ENCODE assay signal across 24 cellular contexts in the genomic region with DNA sequence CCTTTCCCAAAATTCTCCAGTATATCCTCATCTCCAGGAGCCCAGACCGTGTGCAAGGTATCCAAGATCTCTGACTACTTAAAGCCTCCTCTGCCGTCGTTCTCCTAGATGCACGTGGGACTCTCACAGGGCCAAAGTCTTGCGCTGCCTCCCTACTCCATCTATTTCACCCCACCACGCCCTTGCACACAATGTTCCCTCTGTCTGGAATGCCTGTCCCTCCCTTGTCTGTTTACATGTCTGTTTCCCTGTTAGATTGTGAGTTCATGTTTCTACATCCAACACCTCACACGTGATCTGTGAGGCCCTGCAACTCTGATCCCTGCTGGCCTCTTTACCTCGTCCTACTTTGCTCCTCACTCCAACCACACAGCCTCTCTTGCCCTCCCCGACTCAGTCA. TPM values are rescaled to one million over a fixed set of nuclear protein-coding genes. Genes with fewer than 3 reads are reported as not detected.
DNase-seq lines count a peak whose midpoint lies in the region; ATAC-seq and TF ChIP-seq lines count a peak whose summit lies in the region.
"Had no signal": no experiment of that assay in that cellular context is flagged by ENCODE, and none has a peak within 500 bp of the region (broad histone marks: within the 10 kb centered on the region; RNA-seq: fewer than 3 reads in every experiment).

No MANE protein-coding gene starts in this region.

- H3K27ac Mint-ChIP-seq in MCF 10A (ENCODE audit: low read depth, unreplicated experiment) = peak overlapping the region; percentile 91
- H3K27ac Mint-ChIP-seq in nephron progenitor cell = peak overlapping the region; percentile 12
- peak overlapping the region; percentile 13 for H3K27ac Mint-ChIP-seq in type B pancreatic cell
- H3K27ac Mint-ChIP-seq in activated CD4-positive, alpha-beta T cell treated with anti-CD3 and anti-CD28 coated beads for 36 hours = no peak overlapping the region
- H3K27ac Mint-ChIP-seq: activated naive CD8-positive, alpha-beta T cell treated with anti-CD3 and anti-CD28 coated beads, Interleukin-2, amount 50 U/mL, for 24 hours; B cell; IgD-negative memory B cell; mesothelial cell of epicardium; stimulated activated naive CD8-positive, alpha-beta T cell treated with anti-CD3 and anti-CD28 coated beads, Interleukin-15, Interleukin-2, amounts not matched to agents 100 ng/mL and 50 ng/mL, for 24 hours; WTC11 had no signal

- H3K9me3 ChIP-seq in breast epithelium = no peaks in the 10 kb centered on the region

- peak; percentile 51 for DNase-seq in MCF 10A (ENCODE audit: unreplicated experiment)
- DNase-seq in breast epithelium (ENCODE audit: low spot score in 2 of 2) = no peak
- peak; percentile 26 for DNase-seq in fibroblast of gingiva (ENCODE audit: low read depth)
- DNase-seq in nephron progenitor cell = no peak
- no peak for DNase-seq in type B pancreatic cell (ENCODE audit: extremely low spot score, unreplicated experiment)
- DNase-seq in activated CD4-positive, alpha-beta T cell treated with anti-CD3 and anti-CD28 coated beads for 36 hours = no peak
- no peak for DNase-seq in NK-92 treated with Interleukin-12 subunit alpha and Interleukin-12 subunit beta, amount 100 ng/mL, for 24 hours (lab: John Stamatoyannopoulos, UW)
- no peak for DNase-seq in GF-D8 (lab: John Stamatoyannopoulos, UW)
- DNase-seq: activated CD4-positive, alpha-beta T cell treated with anti-CD3 and anti-CD28 coated beads, Interleukin-2, amount 50 U/mL, for 48 hours; activated CD8-positive, alpha-beta memory T cell treated with anti-CD3 and anti-CD28 coated beads, Interleukin-2, amount 50 U/mL, for 48 hours; activated effector memory CD4-positive, alpha-beta T cell treated with anti-CD3 and anti-CD28 coated beads, Interleukin-2, amount 50 U/mL, for 16 hours; activated naive CD8-positive, alpha-beta T cell treated with anti-CD3 and anti-CD28 coated beads, Interleukin-2, amount 50 U/mL, for 24 hours; NCI-H146; T1000; trophoblast cell had no signal

- no peak for TF ChIP-seq POLR2A in breast epithelium (IDR thresholded peaks at IDR 0.05)

- no peaks in the 10 kb centered on the region for H3K4me1 ChIP-seq in breast epithelium

- H3K4me1 Mint-ChIP-seq in MCF 10A (ENCODE audit: insufficient read depth, unreplicated experiment) (peaks cover 34% of the 10 kb centered on the region), nephron progenitor cell (peaks cover 69% of the 10 kb centered on the region), type B pancreatic cell (ENCODE audit: unreplicated experiment) (peaks cover 51% of the 10 kb centered on the region)
- peaks cover 9% of the 10 kb centered on the region for H3K4me1 Mint-ChIP-seq in activated CD4-positive, alpha-beta T cell treated with anti-CD3 and anti-CD28 coated beads for 36 hours

- POLR2A ChIA-PET in MCF 10A (lab: Yijun Ruan, JAX) = interaction anchor here (0.6 to 1.1 kb wide), 2 partner anchors 16 to 48 kb away, joined by 3 read pairs; no protein-coding TSS in a partner anchor
- POLR2A ChIA-PET in activated CD4-positive, alpha-beta T cell treated with anti-CD3 and anti-CD28 coated beads for 36 hours (lab: Charles Lee) = no interaction called here

- H3K27me3 ChIP-seq in breast epithelium = no peaks in the 10 kb centered on the region

- H3K27me3 Mint-ChIP-seq in MCF 10A (ENCODE audit: insufficient read depth, unreplicated experiment) (no peaks in the 10 kb centered on the region), nephron progenitor cell (ENCODE audit: low read depth, poor library complexity) (no peaks in the 10 kb centered on the region), type B pancreatic cell (peaks cover 8% of the 10 kb centered on the region)
- peaks cover 30% of the 10 kb centered on the region for H3K27me3 Mint-ChIP-seq in activated CD4-positive, alpha-beta T cell treated with anti-CD3 and anti-CD28 coated beads for 36 hours

- intact Hi-C loops in MCF 10A (cut with micrococcal nuclease) (no loop called here), breast epithelium (cut with DNase I; ENCODE audit: low total_unique reads) (no loop called here)
- intact Hi-C loops in activated CD4-positive, alpha-beta T cell treated with anti-CD3 and anti-CD28 coated beads for 36 hours (cut with DNase I, micrococcal nuclease) = loop anchor here in 1 of 2 experiments (10.0 kb wide), 1 partner anchor 222 kb away; no protein-coding TSS in a partner anchor

- no peak overlapping the region for H3K4me3 ChIP-seq in breast epithelium
- H3K4me3 ChIP-seq: coronary artery had no signal

- no peaks in the 10 kb centered on the region for H3K36me3 ChIP-seq in breast epithelium

- ATAC-seq in activated CD4-positive, alpha-beta T cell treated with anti-CD3 and anti-CD28 coated beads for 36 hours = no peak
- ATAC-seq: activated naive CD8-positive, alpha-beta T cell treated with anti-CD3 and anti-CD28 coated beads, Interleukin-2, amount 50 U/mL, for 24 hours; Right ventricle myocardium inferior; WTC11 had no signal

- CTCF ChIA-PET in MCF 10A (lab: Yijun Ruan, JAX) = interaction anchor here (0.7 kb wide), 1 partner anchor 139 kb away, joined by 4 read pairs; no protein-coding TSS in a partner anchor
- CTCF ChIA-PET in activated CD4-positive, alpha-beta T cell treated with anti-CD3 and anti-CD28 coated beads for 36 hours (lab: Charles Lee) = interaction anchor here (0.6 to 0.7 kb wide), 2 partner anchors 18 to 28 kb away, joined by 3 to 4 read pairs; no protein-coding TSS in a partner anchor

- no TSS peak for BruUV-seq in MCF 10A (replicated peaks; lab: Mats Ljungman, UMichigan)

- H3K9me3 Mint-ChIP-seq in MCF 10A (ENCODE audit: unreplicated experiment) = peaks cover 7% of the 10 kb centered on the region
- H3K9me3 Mint-ChIP-seq in nephron progenitor cell = no peaks in the 10 kb centered on the region
- no peaks in the 10 kb centered on the region for H3K9me3 Mint-ChIP-seq in type B pancreatic cell
- no peaks in the 10 kb centered on the region for H3K9me3 Mint-ChIP-seq in activated CD4-positive, alpha-beta T cell treated with anti-CD3 and anti-CD28 coated beads for 36 hours (ENCODE audit: low read depth)
- H3K9me3 Mint-ChIP-seq: activated naive CD8-positive, alpha-beta T cell treated with anti-CD3 and anti-CD28 coated beads, Interleukin-2, amount 50 U/mL, for 24 hours; IgD-negative memory B cell; mesothelial cell of epicardium; stimulated activated naive CD8-positive, alpha-beta T cell treated with anti-CD3 and anti-CD28 coated beads, Interleukin-15, Interleukin-2, amounts not matched to agents 100 ng/mL and 50 ng/mL, for 24 hours; WTC11 had no signal

- peak overlapping the region; percentile 4 for H3K4me3 Mint-ChIP-seq in MCF 10A (ENCODE audit: unreplicated experiment)
- H3K4me3 Mint-ChIP-seq in nephron progenitor cell = no peak overlapping the region
- H3K4me3 Mint-ChIP-seq in type B pancreatic cell = no peak overlapping the region
- no peak overlapping the region for H3K4me3 Mint-ChIP-seq in activated CD4-positive, alpha-beta T cell treated with anti-CD3 and anti-CD28 coated beads for 36 hours
- H3K4me3 Mint-ChIP-seq: activated naive CD8-positive, alpha-beta T cell treated with anti-CD3 and anti-CD28 coated beads, Interleukin-2, amount 50 U/mL, for 24 hours; B cell; IgD-negative memory B cell; mesothelial cell of epicardium; stimulated activated naive CD8-positive, alpha-beta T cell treated with anti-CD3 and anti-CD28 coated beads, Interleukin-15, Interleukin-2, amounts not matched to agents 100 ng/mL and 50 ng/mL, for 24 hours; WTC11 had no signal

- no peak overlapping the region for H3K27ac ChIP-seq in breast epithelium
- H3K27ac ChIP-seq: 22Rv1, coronary artery, HL-60 had no signal

- TF ChIP-seq CTCF in MCF 10A (IDR thresholded peaks at IDR 0.05; ENCODE audit: unreplicated experiment) = no peak
- TF ChIP-seq CTCF in breast epithelium (IDR thresholded peaks at IDR 0.05) = no peak
- TF ChIP-seq CTCF in nephron progenitor cell (IDR thresholded peaks at IDR 0.05) = no peak
- no peak for TF ChIP-seq CTCF in type B pancreatic cell (conservative IDR thresholded peaks at IDR 0.05)

- H3K36me3 Mint-ChIP-seq in MCF 10A (ENCODE audit: insufficient read depth, unreplicated experiment) (peaks cover 3% of the 10 kb centered on the region), nephron progenitor cell (ENCODE audit: low read depth) (no peaks in the 10 kb centered on the region), type B pancreatic cell (peaks cover 4% of the 10 kb centered on the region)
- no peaks in the 10 kb centered on the region for H3K36me3 Mint-ChIP-seq in activated CD4-positive, alpha-beta T cell treated with anti-CD3 and anti-CD28 coated beads for 36 hours (ENCODE audit: low read depth)
- H3K36me3 Mint-ChIP-seq: IgD-negative memory B cell, mesothelial cell of epicardium, WTC11 had no signal

RNA-seq across cellular contexts. Expression of a gene that starts 4.9 kb away (rescaled TPM):
- total RNA-seq in MCF 10A (2022) = 6.8 and 10.1 TPM in 2 replicates
- 1 to 10 TPM; 1.9 to 3.6 (median 3.0) TPM for total RNA-seq in breast epithelium
- 3.6 and 54.4 TPM in 2 replicates for total RNA-seq in type B pancreatic cell (ENCODE audit: low replicate concordance)
- total RNA-seq in activated CD4-positive, alpha-beta T cell treated with anti-CD3 and anti-CD28 coated beads for 36 hours = under 1 TPM; 0.07 to 0.09 TPM

RNA-seq across cellular contexts. Expression of a gene that starts 49.2 kb away (rescaled TPM):
- total RNA-seq in MCF 10A (2022) (40.8 and 43.6 TPM in 2 replicates), breast epithelium (10 to 100 TPM; 36.8 to 62.5 (median 51.5) TPM), type B pancreatic cell (ENCODE audit: low replicate concordance) (45.9 and 51.5 TPM in 2 replicates)
- total RNA-seq in activated CD4-positive, alpha-beta T cell treated with anti-CD3 and anti-CD28 coated beads for 36 hours = 10 to 100 TPM; 39.6 to 43.2 TPM

Comparison
In these comparisons a context has a peak if more than half of its experiments do, and no peak if none do; other contexts are left out.
1. DNase-seq: peak in MCF 10A (single experiment) and fibroblast of gingiva (single experiment); none in breast epithelium (0 of 2), nephron progenitor cell (single experiment), type B pancreatic cell (single experiment), activated CD4-positive, alpha-beta T cell treated with anti-CD3 and anti-CD28 coated beads for 36 hours (single experiment), NK-92 treated with Interleukin-12 subunit alpha and Interleukin-12 subunit beta, amount 100 ng/mL, for 24 hours (single experiment) and GF-D8 (single experiment).